Comparison of ENCODE assay signal across 8 cellular contexts in the genomic region with DNA sequence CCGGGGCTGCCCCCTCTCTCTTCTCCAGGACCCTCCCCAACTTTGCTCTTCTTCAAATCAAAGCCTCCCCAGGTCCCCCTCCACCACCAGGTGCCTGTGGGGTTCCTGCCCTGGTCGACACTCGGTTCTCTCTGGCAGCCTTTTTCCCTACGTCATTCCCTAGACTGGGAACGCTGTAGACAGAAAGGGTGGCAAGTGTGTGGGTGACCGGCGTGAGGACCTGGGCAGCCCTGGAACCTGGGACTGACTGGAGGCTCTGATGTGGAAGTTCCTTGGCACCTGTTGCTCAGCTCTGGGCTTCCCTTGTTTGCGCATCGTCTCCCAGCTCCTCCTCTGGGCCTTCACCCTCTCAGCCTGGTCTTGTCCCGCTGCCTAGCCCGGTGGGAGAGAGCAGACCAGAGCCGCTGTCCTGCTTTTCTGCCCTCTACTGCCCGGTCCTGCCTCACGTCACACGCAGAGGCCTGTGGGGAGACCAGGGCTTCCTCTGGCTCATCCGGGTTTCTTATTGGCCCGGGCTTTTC. TPM values are rescaled to one million over a fixed set of nuclear protein-coding genes. Genes with fewer than 3 reads are reported as not detected.
DNase-seq lines count a peak whose midpoint lies in the region; ATAC-seq and TF ChIP-seq lines count a peak whose summit lies in the region.

No MANE protein-coding gene starts in this region.

- WGBS in smooth muscle cell (ENCODE audit: low lambda C conversion rate), result 61% methylated on average over 17 of the region's 17 CpGs

- H3K27ac ChIP-seq in smooth muscle cell (ENCODE audit: low read depth) (no peak overlapping the region), substantia nigra (ENCODE audit: low read depth, low read length, poor library complexity, severe bottlenecking) (no peak overlapping the region)

- H3K36me3 ChIP-seq in smooth muscle cell (ENCODE audit: low read depth), result no peaks in the 10 kb centered on the region

- no peak overlapping the region for H3K9ac ChIP-seq in smooth muscle cell (ENCODE audit: low read depth)

- POLR2A ChIA-PET in T-cell (lab: Charles Lee), result interaction anchor here in 1 of 2 donors (1.9 kb wide), 1 partner anchor 10 kb away, joined by 6 read pairs; the partner anchor contains the start of gene SLBP

- H3K4me3 ChIP-seq in fibroblast of pulmonary artery (replicated peaks; ENCODE audit: low read depth, low read length) (peak overlapping the region; percentile 67), smooth muscle cell (peak overlapping the region; percentile 84)

- H2AFZ ChIP-seq in smooth muscle cell (ENCODE audit: low read depth), result no peak overlapping the region

- peaks cover 49% of the 10 kb centered on the region for H3K79me2 ChIP-seq in smooth muscle cell (ENCODE audit: low read depth)

- no peaks in the 10 kb centered on the region for H3K27me3 ChIP-seq in smooth muscle cell (ENCODE audit: low read depth)

- CTCF ChIA-PET in T-cell (lab: Charles Lee), result interaction anchor here in 1 of 2 donors (0.5 to 6.1 kb wide), 3 partner anchors 10 to 29 kb away, joined by 3 to 75 read pairs (median 5); partner anchors contain the start of gene SLBP

- peak in 1 of 4 experiments; percentile 0 for ATAC-seq in T-cell (replicated peaks in 1 of 4)

- TF ChIP-seq CTCF in fibroblast of pulmonary artery (IDR thresholded peaks at IDR 0.05; ENCODE audit: low read length, missing control alignments), result no peak
- TF ChIP-seq CTCF in smooth muscle cell (IDR thresholded peaks at IDR 0.05; ENCODE audit: borderline replicate concordance, insufficient read depth, poor library complexity, severe bottlenecking), result no peak

- H3K9me3 Mint-ChIP-seq in T-helper 1 cell treated with Interleukin-12 subunit alpha and Interleukin-12 subunit beta and Interleukin-4 antibody, amounts not matched to agents 30 μg/mL and 1 μg/mL, for 36 hours, result no peaks in the 10 kb centered on the region
- H3K9me3 Mint-ChIP-seq in T-cell, result no peaks in the 10 kb centered on the region

- H3K9me3 ChIP-seq in smooth muscle cell (replicated peaks; ENCODE audit: low read depth), result no peaks in the 10 kb centered on the region

- H4K20me1 ChIP-seq in smooth muscle cell (ENCODE audit: low read depth), result peaks cover 7% of the 10 kb centered on the region

- peak overlapping the region; percentile 99 for H3K4me2 ChIP-seq in smooth muscle cell

- DNase-seq in T-helper 1 cell (no peak), T-cell (no peak), fibroblast of pulmonary artery (ENCODE audit: low read depth) (no peak), smooth muscle cell (lab: John Stamatoyannopoulos, UW; ENCODE audit: unreplicated experiment) (no peak), substantia nigra (lab: John Stamatoyannopoulos, UW) (no peak), OCI-M1 (lab: John Stamatoyannopoulos, UW) (no peak)
- no peak for DNase-seq in effector CD8-positive, alpha-beta T cell (lab: John Stamatoyannopoulos, UW)

- peak overlapping the region; percentile 95 for H3K4me3 Mint-ChIP-seq in T-helper 1 cell treated with Interleukin-12 subunit alpha and Interleukin-12 subunit beta and Interleukin-4 antibody, amounts not matched to agents 30 μg/mL and 1 μg/mL, for 36 hours
- H3K4me3 Mint-ChIP-seq in T-cell, result peak overlapping the region; percentile 86 to 90 (median 90)

- no peaks in the 10 kb centered on the region for H3K27me3 Mint-ChIP-seq in T-helper 1 cell treated with Interleukin-12 subunit alpha and Interleukin-12 subunit beta and Interleukin-4 antibody, amounts not matched to agents 30 μg/mL and 1 μg/mL, for 36 hours (ENCODE audit: low read depth)
- H3K27me3 Mint-ChIP-seq in T-cell, result no peaks in the 10 kb centered on the region

- peak overlapping the region; percentile 97 for H3K27ac Mint-ChIP-seq in T-helper 1 cell treated with Interleukin-12 subunit alpha and Interleukin-12 subunit beta and Interleukin-4 antibody, amounts not matched to agents 30 μg/mL and 1 μg/mL, for 36 hours
- peak overlapping the region; percentile 99 to 100 for H3K27ac Mint-ChIP-seq in T-cell

- peaks cover 43% of the 10 kb centered on the region for H3K36me3 Mint-ChIP-seq in T-helper 1 cell treated with Interleukin-12 subunit alpha and Interleukin-12 subunit beta and Interleukin-4 antibody, amounts not matched to agents 30 μg/mL and 1 μg/mL, for 36 hours (ENCODE audit: low read depth)
- H3K36me3 Mint-ChIP-seq in T-cell, result peaks cover 11% of the 10 kb centered on the region

- peaks cover 8% of the 10 kb centered on the region for H3K4me1 ChIP-seq in smooth muscle cell (ENCODE audit: low read depth)

- H3F3A ChIP-seq in smooth muscle cell (ENCODE audit: low read depth), result no peaks in the 10 kb centered on the region

- H3K4me1 Mint-ChIP-seq in T-helper 1 cell treated with Interleukin-12 subunit alpha and Interleukin-12 subunit beta and Interleukin-4 antibody, amounts not matched to agents 30 μg/mL and 1 μg/mL, for 36 hours (ENCODE audit: low read depth), result peaks cover 45% of the 10 kb centered on the region
- peaks cover 55 to 73% (median 66%) of the 10 kb centered on the region in 3 donors for H3K4me1 Mint-ChIP-seq in T-cell

RNA-seq across cellular contexts. Expression of gene TACC3, which starts 1.3 kb away (rescaled TPM):
- total RNA-seq in T-cell, result 100 to 1,000 TPM; 100 to 138 (median 127) TPM
- 4.0 and 19.4 TPM in 2 replicates for total RNA-seq in smooth muscle cell
- 12.5 and 14.7 TPM in 2 replicates for polyA plus RNA-seq in smooth muscle cell

RNA-seq across cellular contexts. Expression of gene TMEM129, which starts 1.5 kb away (rescaled TPM):
- 10 to 100 TPM; 22.9 to 49.4 (median 46.3) TPM for total RNA-seq in T-cell
- total RNA-seq in smooth muscle cell, result 29.9 and 30.4 TPM in 2 replicates
- 49.0 and 50.5 TPM in 2 replicates for polyA plus RNA-seq in smooth muscle cell

RNA-seq across cellular contexts. Expression of gene SLBP, which starts 10.5 kb away (rescaled TPM):
- total RNA-seq in T-cell, result 10 to 100 TPM; 30.1 to 42.3 (median 36.1) TPM
- 57.1 and 63.9 TPM in 2 replicates for total RNA-seq in smooth muscle cell
- 55.4 and 57.3 TPM in 2 replicates for polyA plus RNA-seq in smooth muscle cell

RNA-seq across cellular contexts. Expression of gene FAM53A, which starts 38.5 kb away (rescaled TPM):
- 1 to 10 TPM; 1.4 to 3.0 (median 1.9) TPM for total RNA-seq in T-cell
- total RNA-seq in smooth muscle cell, result not detected in 2 replicates
- 0.70 and 2.7 TPM in 2 replicates for polyA plus RNA-seq in smooth muscle cell
